In genomic region chr3:179321585-179322322, GRCh38 we compare ENCODE assay signal across 8 cellular contexts. TPM values are rescaled to one million over a fixed set of nuclear protein-coding genes. Genes with fewer than 3 reads are reported as not detected.
DNase-seq lines count a peak whose midpoint lies in the region; ATAC-seq, FAIRE-seq and TF ChIP-seq lines count a peak whose summit lies in the region.

No MANE protein-coding gene starts in this region.

- H3K9ac ChIP-seq in Loucy (ENCODE audit: low read depth, low read length, poor library complexity, severe bottlenecking), result peak overlapping the region; percentile 65

- peaks cover 2% of the 10 kb centered on the region for H3K36me3 Mint-ChIP-seq in activated T-cell treated with anti-CD3 and anti-CD28 coated beads, Interleukin-2, amount 50 U/mL, for 4 hours (ENCODE audit: insufficient read depth)

- H3K9me2 ChIP-seq in Loucy (replicated peaks; ENCODE audit: low read depth, low read length), result no peaks in the 10 kb centered on the region

- peak overlapping the region; percentile 94 for H2AFZ ChIP-seq in Loucy (ENCODE audit: low read length)

- FAIRE-seq in TTC549 (lab: Jason Lieb, UNC), result peak; percentile 28
- no peak for FAIRE-seq in pancreas (lab: Jason Lieb, UNC)

- DNase-seq in activated T-cell treated with anti-CD3 and anti-CD28 coated beads, Interleukin-2, amount 50 U/mL, for 4 hours, result no peak
- DNase-seq in activated T-cell treated with anti-CD3 and anti-CD28 coated beads, Interleukin-2, amount 50 U/mL, for 48 hours, result no peak
- DNase-seq in fibroblast of mammary gland (ENCODE audit: low read depth) (peak; percentile 72), pancreas (no peak), HPDE6-E6E7 (ENCODE audit: extremely low spot score) (no peak)

- H3K4me1 ChIP-seq in Loucy (ENCODE audit: insufficient read depth, low read length, poor library complexity, severe bottlenecking) (peaks cover 32% of the 10 kb centered on the region), pancreas (peaks cover 0 to 17% (median 0%) of the 10 kb centered on the region in 3 donors)

- no peaks in the 10 kb centered on the region for H3F3A ChIP-seq in Loucy (ENCODE audit: low read depth)

- no peaks in the 10 kb centered on the region for H3K9me3 ChIP-seq in Loucy (ENCODE audit: insufficient read depth, low read depth, low read length)
- H3K9me3 ChIP-seq in pancreas, result no peaks in the 10 kb centered on the region

- H3K79me2 ChIP-seq in Loucy (ENCODE audit: insufficient read depth, low read length), result peaks cover 38% of the 10 kb centered on the region

- H3K4me3 Mint-ChIP-seq in activated T-cell treated with anti-CD3 and anti-CD28 coated beads, Interleukin-2, amount 50 U/mL, for 4 hours, result peak overlapping the region; percentile 82

- no peaks in the 10 kb centered on the region for H3K36me3 ChIP-seq in Loucy (ENCODE audit: insufficient read depth, low read length)
- no peaks in the 10 kb centered on the region for H3K36me3 ChIP-seq in pancreas

- no peaks in the 10 kb centered on the region for H3K27me3 ChIP-seq in Loucy (ENCODE audit: insufficient read depth, low read length, poor library complexity, severe bottlenecking)
- H3K27me3 ChIP-seq in pancreas, result no peaks in the 10 kb centered on the region

- intact Hi-C loops in pancreas (cut with DNase I), result no loop called here

- no peaks in the 10 kb centered on the region for H3K27me3 Mint-ChIP-seq in activated T-cell treated with anti-CD3 and anti-CD28 coated beads, Interleukin-2, amount 50 U/mL, for 4 hours (ENCODE audit: low read depth)

- H3K4me2 ChIP-seq in Loucy (ENCODE audit: low read depth, low read length, poor library complexity, severe bottlenecking), result peak overlapping the region; percentile 82

- H3K9me3 Mint-ChIP-seq in activated T-cell treated with anti-CD3 and anti-CD28 coated beads, Interleukin-2, amount 50 U/mL, for 4 hours, result no peaks in the 10 kb centered on the region

- peak overlapping the region in 3 of 4 donors; percentile 91 to 95 (median 94) for H3K27ac ChIP-seq in pancreas

- H3K4me3 ChIP-seq in Loucy (ENCODE audit: low read length, poor library complexity, severe bottlenecking) (peak overlapping the region; percentile 86), fibroblast of mammary gland (ENCODE audit: control insufficient read depth, low read depth, low read length) (peak overlapping the region; percentile 69), pancreas (peak overlapping the region in 3 of 4 donors; percentile 1 to 79 (median 70))

- peaks cover 29% of the 10 kb centered on the region for H3K4me1 Mint-ChIP-seq in activated T-cell treated with anti-CD3 and anti-CD28 coated beads, Interleukin-2, amount 50 U/mL, for 4 hours (ENCODE audit: low read depth)

- no peak for ATAC-seq in activated T-cell treated with anti-CD3 and anti-CD28 coated beads, Interleukin-2, amount 50 U/mL, for 4 hours
- ATAC-seq in pancreas (peak in 2 of 4 donors; percentile 22 to 39), GM18502 (IDR thresholded peaks at IDR 0.05; ENCODE audit: poor library complexity, unreplicated experiment) (no peak)

- peaks cover 34% of the 10 kb centered on the region for H4K20me1 ChIP-seq in Loucy (ENCODE audit: insufficient read depth, low read length, poor library complexity, severe bottlenecking)

- TF ChIP-seq CTCF in Loucy (conservative IDR thresholded peaks at IDR 0.05; ENCODE audit: low read length), result peak; percentile 67
- TF ChIP-seq CTCF in fibroblast of mammary gland (conservative IDR thresholded peaks at IDR 0.05; ENCODE audit: control insufficient read depth, insufficient read depth, low read depth, low read length), result peak; percentile 75
- TF ChIP-seq CTCF in pancreas (IDR thresholded peaks at IDR 0.05), result no peak

- 16 to 27% methylated on average over 12 of the region's 12 CpGs for WGBS in pancreas, 2 donors

RNA-seq across cellular contexts. Expression of gene ZNF639, which starts 1.1 kb away (rescaled TPM):
- total RNA-seq in activated T-cell treated with anti-CD3 and anti-CD28 coated beads, Interleukin-2, amount 50 U/mL, for 4 hours, result 10 to 100 TPM; 41.1 to 51.4 (median 45.6) TPM
- total RNA-seq in pancreas, result 10 to 100 TPM in 5 of 6 donors, 1 to 10 TPM in 1; 9.9 to 18.2 (median 13.2) TPM
- polyA plus RNA-seq in pancreas, result 10 to 100 TPM in 1 of 2 donors, 1 to 10 TPM in 1; 7.4 to 15.3 TPM

RNA-seq across cellular contexts. Expression of gene MFN1, which starts 25.8 kb away (rescaled TPM):
- total RNA-seq in activated T-cell treated with anti-CD3 and anti-CD28 coated beads, Interleukin-2, amount 50 U/mL, for 4 hours, result 10 to 100 TPM; 31.2 to 35.1 (median 34.4) TPM
- total RNA-seq in pancreas, result 10 to 100 TPM; 29.5 to 44.4 (median 35.2) TPM
- 10 to 100 TPM; 12.6 to 24.5 TPM for polyA plus RNA-seq in pancreas

Comparison
In these comparisons a context has a peak if more than half of its experiments do, and no peak if none do; other contexts are left out.
1. CTCF ChIP-seq: peak in Loucy (single experiment) and fibroblast of mammary gland (single experiment); none in pancreas (0 of 4).
2. Peak in every context shown above with its lines, with median percentiles within 50 percentile points of each other: H3K4me3 ChIP-seq.